In genomic region chr1:201540846-201541735, GRCh38 we compare ENCODE assay signal across 10 cellular contexts. TPM values are rescaled to one million over a fixed set of nuclear protein-coding genes. Genes with fewer than 3 reads are reported as not detected.
DNase-seq lines count a peak whose midpoint lies in the region; ATAC-seq and TF ChIP-seq lines count a peak whose summit lies in the region.
"Had no signal": no experiment of that assay in that cellular context is flagged by ENCODE, and none has a peak within 500 bp of the region (broad histone marks: within the 10 kb centered on the region; RNA-seq: fewer than 3 reads in every experiment).

No MANE protein-coding gene starts in this region.

- H3K9me2 ChIP-seq in DOHH2 (replicated peaks; ENCODE audit: control insufficient read depth, low read length) (no peaks in the 10 kb centered on the region), OCI-LY7 (ENCODE audit: insufficient read depth, low read length) (no peaks in the 10 kb centered on the region)

- CTCF ChIA-PET in OCI-LY7 (lab: Charles Lee; ENCODE audit: unreplicated experiment): no interaction called here

- no peak overlapping the region for H3K27ac Mint-ChIP-seq in activated T-helper 1 cell treated with anti-CD3 and anti-CD28 coated beads, Interleukin-12 subunit alpha, Interleukin-12 subunit beta, Interleukin-2, Interleukin-4 antibody, amounts not matched to agents 30 ng/mL and 10 ng/mL and 1 ng/mL, durations not matched to agents 14 hours and 24 hours and 36 hours
- no peak overlapping the region for H3K27ac Mint-ChIP-seq in activated T-helper 17 cell treated with anti-CD3 and anti-CD28 coated beads, Interleukin-2, amount 50 U/mL, for 72 hours

- H3K9me3 ChIP-seq in DOHH2 (ENCODE audit: control insufficient read depth, insufficient read depth, low read length) (no peaks in the 10 kb centered on the region), OCI-LY7 (ENCODE audit: low read length) (no peaks in the 10 kb centered on the region), gastrocnemius medialis (no peaks in the 10 kb centered on the region)
- H3K9me3 ChIP-seq in effector memory CD4-positive, alpha-beta T cell (ENCODE audit: control insufficient read depth, low read length): no peaks in the 10 kb centered on the region

- in situ Hi-C loops in gastrocnemius medialis (cut with MboI; ENCODE audit: low sequenced_read_pairs in 4 of 4): no loop called here

- H3K27me3 Mint-ChIP-seq in activated T-helper 1 cell treated with anti-CD3 and anti-CD28 coated beads, Interleukin-12 subunit alpha, Interleukin-12 subunit beta, Interleukin-2, Interleukin-4 antibody, amounts not matched to agents 30 ng/mL and 10 ng/mL and 1 ng/mL, durations not matched to agents 14 hours and 24 hours and 36 hours (ENCODE audit: insufficient read depth): peaks cover 75% of the 10 kb centered on the region
- peaks cover 44% of the 10 kb centered on the region for H3K27me3 Mint-ChIP-seq in activated T-helper 17 cell treated with anti-CD3 and anti-CD28 coated beads, Interleukin-2, amount 50 U/mL, for 72 hours

- no peak overlapping the region for H3K27ac ChIP-seq in DOHH2 (ENCODE audit: low read depth, low read length)
- no peak overlapping the region for H3K27ac ChIP-seq in OCI-LY7 (ENCODE audit: low read depth, low read length, poor library complexity, severe bottlenecking)
- H3K27ac ChIP-seq in gastrocnemius medialis: peak overlapping the region; percentile 79 to 83 (median 80)
- H3K27ac ChIP-seq in effector memory CD4-positive, alpha-beta T cell (ENCODE audit: insufficient read depth, low read length, poor library complexity, severe bottlenecking): no peak overlapping the region

- H3K27me3 ChIP-seq in DOHH2 (ENCODE audit: control insufficient read depth, low read length) (peaks cover 57% of the 10 kb centered on the region), gastrocnemius medialis (peaks cover 32 to 53% (median 40%) of the 10 kb centered on the region in 3 donors)
- H3K27me3 ChIP-seq in effector memory CD4-positive, alpha-beta T cell (replicated peaks; ENCODE audit: control insufficient read depth, insufficient read depth, low read length, poor library complexity, severe bottlenecking): peaks cover 40% of the 10 kb centered on the region

- no peak for ATAC-seq in gastrocnemius medialis
- no peak for ATAC-seq in activated T-helper 17 cell treated with anti-CD3 and anti-CD28 coated beads, Interleukin-2, amount 50 U/mL, for 72 hours (replicated peaks)

- H3K79me2 ChIP-seq in DOHH2 (ENCODE audit: control insufficient read depth, low read length): no peaks in the 10 kb centered on the region
- no peaks in the 10 kb centered on the region for H3K79me2 ChIP-seq in OCI-LY7 (ENCODE audit: insufficient read depth, low read depth, low read length)

- H3K4me2 ChIP-seq in DOHH2 (ENCODE audit: low read length): peak overlapping the region; percentile 45
- peak overlapping the region; percentile 39 for H3K4me2 ChIP-seq in OCI-LY7 (ENCODE audit: low read length)

- H3K36me3 ChIP-seq in DOHH2 (ENCODE audit: control insufficient read depth, low read length) (no peaks in the 10 kb centered on the region), OCI-LY7 (ENCODE audit: insufficient read depth, low read length) (no peaks in the 10 kb centered on the region), gastrocnemius medialis (no peaks in the 10 kb centered on the region)
- no peaks in the 10 kb centered on the region for H3K36me3 ChIP-seq in effector memory CD4-positive, alpha-beta T cell (ENCODE audit: control insufficient read depth, insufficient read depth, low read length)

- no peaks in the 10 kb centered on the region for H3K9me3 Mint-ChIP-seq in activated T-helper 1 cell treated with anti-CD3 and anti-CD28 coated beads, Interleukin-12 subunit alpha, Interleukin-12 subunit beta, Interleukin-2, Interleukin-4 antibody, amounts not matched to agents 30 ng/mL and 10 ng/mL and 1 ng/mL, durations not matched to agents 14 hours and 24 hours and 36 hours
- H3K9me3 Mint-ChIP-seq in activated T-helper 17 cell treated with anti-CD3 and anti-CD28 coated beads, Interleukin-2, amount 50 U/mL, for 72 hours: no peaks in the 10 kb centered on the region

- no peaks in the 10 kb centered on the region for H4K20me1 ChIP-seq in DOHH2 (ENCODE audit: control insufficient read depth, insufficient read depth, low read depth, low read length)
- no peaks in the 10 kb centered on the region for H4K20me1 ChIP-seq in OCI-LY7 (ENCODE audit: insufficient read depth, low read length)

- H3K4me3 Mint-ChIP-seq in activated T-helper 1 cell treated with anti-CD3 and anti-CD28 coated beads, Interleukin-12 subunit alpha, Interleukin-12 subunit beta, Interleukin-2, Interleukin-4 antibody, amounts not matched to agents 30 ng/mL and 10 ng/mL and 1 ng/mL, durations not matched to agents 14 hours and 24 hours and 36 hours: no peak overlapping the region
- no peak overlapping the region for H3K4me3 Mint-ChIP-seq in activated T-helper 17 cell treated with anti-CD3 and anti-CD28 coated beads, Interleukin-2, amount 50 U/mL, for 72 hours

- H2AFZ ChIP-seq in OCI-LY7 (ENCODE audit: low read length): peak overlapping the region; percentile 12; the same call in 1 of the 2 replicates

- BruUV-seq in OCI-LY7 (replicated peaks; lab: Mats Ljungman, UMichigan): no TSS peak

- peaks cover 15% of the 10 kb centered on the region for H3K4me1 Mint-ChIP-seq in activated T-helper 1 cell treated with anti-CD3 and anti-CD28 coated beads, Interleukin-12 subunit alpha, Interleukin-12 subunit beta, Interleukin-2, Interleukin-4 antibody, amounts not matched to agents 30 ng/mL and 10 ng/mL and 1 ng/mL, durations not matched to agents 14 hours and 24 hours and 36 hours (ENCODE audit: low read depth)
- H3K4me1 Mint-ChIP-seq in activated T-helper 17 cell treated with anti-CD3 and anti-CD28 coated beads, Interleukin-2, amount 50 U/mL, for 72 hours: peaks cover 5% of the 10 kb centered on the region

- intact Hi-C loops in OCI-LY7 (cut with micrococcal nuclease; ENCODE audit: unreplicated experiment): no loop called here
- intact Hi-C loops in gastrocnemius medialis (cut with DNase I; ENCODE audit: low total_unique reads): no loop called here
- intact Hi-C loops in activated T-helper 1 cell treated with anti-CD3 and anti-CD28 coated beads, Interleukin-12 subunit alpha, Interleukin-12 subunit beta, Interleukin-2, Interleukin-4 antibody, amounts not matched to agents 30 ng/mL and 10 ng/mL and 1 ng/mL, durations not matched to agents 14 hours and 24 hours and 36 hours (cut with micrococcal nuclease): no loop called here

- TF ChIP-seq CTCF in DOHH2 (IDR thresholded peaks at IDR 0.05; ENCODE audit: low read depth, low read length, poor library complexity, severe bottlenecking) (no peak), OCI-LY7 (conservative IDR thresholded peaks at IDR 0.05; ENCODE audit: low read length) (no peak), fibroblast of pulmonary artery (IDR thresholded peaks at IDR 0.05; ENCODE audit: low read length, missing control alignments) (no peak), gastrocnemius medialis (IDR thresholded peaks at IDR 0.05 in 4 of 5, conservative IDR thresholded peaks at IDR 0.05 in 1 of 5) (no peak)

- POLR2A ChIA-PET in OCI-LY7 (lab: Charles Lee): interaction anchor here (0.6 to 1.0 kb wide), 2 partner anchors 20 to 25 kb away, joined by 3 to 6 read pairs; no protein-coding TSS in a partner anchor

- no peaks in the 10 kb centered on the region for H3K36me3 Mint-ChIP-seq in activated T-helper 1 cell treated with anti-CD3 and anti-CD28 coated beads, Interleukin-12 subunit alpha, Interleukin-12 subunit beta, Interleukin-2, Interleukin-4 antibody, amounts not matched to agents 30 ng/mL and 10 ng/mL and 1 ng/mL, durations not matched to agents 14 hours and 24 hours and 36 hours (ENCODE audit: low read depth)
- H3K36me3 Mint-ChIP-seq in activated T-helper 17 cell treated with anti-CD3 and anti-CD28 coated beads, Interleukin-2, amount 50 U/mL, for 72 hours (ENCODE audit: low read depth): no peaks in the 10 kb centered on the region

- TF ChIP-seq POLR2A in gastrocnemius medialis (IDR thresholded peaks at IDR 0.05): no peak

- DNase-seq in OCI-LY7 (ENCODE audit: low spot score) (peak; percentile 45), fibroblast of pulmonary artery (ENCODE audit: low read depth) (no peak), gastrocnemius medialis (no peak), AG08395 (ENCODE audit: low spot score) (no peak)
- no peak for DNase-seq in effector memory CD4-positive, alpha-beta T cell
- DNase-seq in activated T-helper 1 cell treated with anti-CD3 and anti-CD28 coated beads, Interleukin-12 subunit alpha, Interleukin-12 subunit beta, Interleukin-2, Interleukin-4 antibody, amounts not matched to agents 30 ng/mL and 10 ng/mL and 1 ng/mL, durations not matched to agents 14 hours and 24 hours and 36 hours (ENCODE audit: low spot score): no peak
- DNase-seq: activated gamma-delta T cell; stimulated activated CD4-positive, alpha-beta T cell treated with anti-CD3 and anti-CD28 coated beads, Interleukin-4, amount 100 ng/mL, for 24 hours had no signal

- H3F3A ChIP-seq in DOHH2 (ENCODE audit: control insufficient read depth, insufficient read depth): no peaks in the 10 kb centered on the region; the same call in 1 of the 2 replicates

- H3K4me1 ChIP-seq in DOHH2 (ENCODE audit: control insufficient read depth, low read length) (peaks cover 38% of the 10 kb centered on the region), OCI-LY7 (ENCODE audit: insufficient read depth, low read length, poor library complexity, severe bottlenecking) (peaks cover 12% of the 10 kb centered on the region), gastrocnemius medialis (peaks cover 30% of the 10 kb centered on the region in 2 donors)
- peaks cover 18% of the 10 kb centered on the region for H3K4me1 ChIP-seq in effector memory CD4-positive, alpha-beta T cell (ENCODE audit: control insufficient read depth, insufficient read depth, low read length, poor library complexity, severe bottlenecking)

- H3K4me3 ChIP-seq in DOHH2 (ENCODE audit: low read length) (no peak overlapping the region), OCI-LY7 (ENCODE audit: low read depth, low read length, poor library complexity, severe bottlenecking) (no peak overlapping the region), fibroblast of pulmonary artery (replicated peaks; ENCODE audit: low read depth, low read length) (peak overlapping the region; percentile 80), gastrocnemius medialis (peak overlapping the region in 1 of 4 donors; percentile 62)
- no peak overlapping the region for H3K4me3 ChIP-seq in effector memory CD4-positive, alpha-beta T cell (ENCODE audit: insufficient read depth, low read depth, low read length, poor library complexity, severe bottlenecking)

RNA-seq across cellular contexts. Expression of gene NAV1, which starts 2.2 kb away (rescaled TPM):
- 2.5 and 4.2 TPM in 2 replicates for total RNA-seq in OCI-LY7 (2014; rRNA removed; shearing (Covaris generic))
- 19.8 and 20.7 TPM in 2 replicates for total RNA-seq in OCI-LY7 (2022)
- total RNA-seq in gastrocnemius medialis: 1 to 10 TPM; 4.2 to 9.1 (median 7.1) TPM
- 0.83 and 1.6 TPM in 2 replicates for total RNA-seq in activated T-helper 1 cell treated with anti-CD3 and anti-CD28 coated beads, Interleukin-12 subunit alpha, Interleukin-12 subunit beta, Interleukin-2, Interleukin-4 antibody, amounts not matched to agents 30 ng/mL and 10 ng/mL and 1 ng/mL, durations not matched to agents 14 hours and 24 hours and 36 hours
- total RNA-seq in activated T-helper 17 cell treated with anti-CD3 and anti-CD28 coated beads, Interleukin-2, amount 50 U/mL, for 72 hours: 1 to 10 TPM in 1 of 2 donors, under 1 TPM in 1; 0.28 to 1.3 TPM

RNA-seq across cellular contexts. Expression of gene CSRP1, which starts 34.2 kb away (rescaled TPM):
- total RNA-seq in OCI-LY7 (2014; rRNA removed; shearing (Covaris generic)): 46.4 and 52.8 TPM in 2 replicates
- total RNA-seq in OCI-LY7 (2022): 72.2 and 89.8 TPM in 2 replicates
- total RNA-seq in gastrocnemius medialis: 10 to 100 TPM; 22.7 to 91.1 (median 68.9) TPM
- 66.0 and 66.2 TPM in 2 replicates for total RNA-seq in activated T-helper 1 cell treated with anti-CD3 and anti-CD28 coated beads, Interleukin-12 subunit alpha, Interleukin-12 subunit beta, Interleukin-2, Interleukin-4 antibody, amounts not matched to agents 30 ng/mL and 10 ng/mL and 1 ng/mL, durations not matched to agents 14 hours and 24 hours and 36 hours
- 10 to 100 TPM; 25.0 to 51.1 TPM for total RNA-seq in activated T-helper 17 cell treated with anti-CD3 and anti-CD28 coated beads, Interleukin-2, amount 50 U/mL, for 72 hours

Comparison
In these comparisons a context has a peak if more than half of its experiments do, and no peak if none do; other contexts are left out.
1. H3K27ac ChIP-seq: peak in gastrocnemius medialis (4 of 4); none in DOHH2 (single experiment), OCI-LY7 (single experiment) and effector memory CD4-positive, alpha-beta T cell (single experiment).